ENCODE assay signal across 8 cellular contexts in the genomic region with DNA sequence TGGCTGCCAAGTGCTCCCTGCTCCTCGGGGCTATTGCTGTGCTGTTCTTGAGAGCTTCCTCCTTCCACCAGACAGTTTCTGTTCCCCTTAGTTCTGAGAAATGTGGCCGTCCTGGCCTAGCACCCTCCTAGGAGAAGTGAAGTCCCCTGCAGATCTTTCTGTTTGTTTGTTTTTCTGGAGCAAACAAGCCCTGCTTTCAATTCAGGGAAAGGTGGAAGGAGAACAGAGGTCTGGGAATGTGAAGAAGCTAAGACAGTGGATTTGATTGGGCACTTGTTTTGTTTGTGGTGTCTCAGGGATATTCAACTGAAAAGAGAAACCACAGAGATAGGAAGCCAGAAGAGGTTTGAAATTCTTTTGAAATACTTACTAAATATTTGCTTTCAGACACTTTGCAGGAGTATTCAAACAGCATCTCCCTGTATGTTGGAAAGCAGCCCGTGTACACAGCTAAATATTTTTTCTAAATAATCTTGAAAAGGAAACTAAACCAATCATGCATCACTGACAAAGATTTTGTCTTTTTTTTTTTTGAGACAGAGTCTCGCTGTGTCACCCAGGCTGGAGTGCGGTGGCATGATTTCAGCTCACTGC. TPM values are rescaled to one million over a fixed set of nuclear protein-coding genes. Genes with fewer than 3 reads are reported as not detected.
A peak's percentile ranks its signal among the peaks of the same experiment; 100 is the strongest.
DNase-seq lines count a peak whose midpoint lies in the region; ATAC-seq, FAIRE-seq and TF ChIP-seq lines count a peak whose summit lies in the region.

No MANE protein-coding gene starts in this region.

- ATAC-seq in right lobe of liver (peak; percentile 74 to 85 (median 80)), HepG2 (no peak), HG02798 (IDR thresholded peaks at IDR 0.05; ENCODE audit: poor library complexity, unreplicated experiment) (peak; percentile 100)

- no peaks in the 10 kb centered on the region for H3K4me1 ChIP-seq in right lobe of liver
- H3K4me1 ChIP-seq in HepG2 (ENCODE audit: insufficient read depth, low read length): no peaks in the 10 kb centered on the region

- H3K27ac ChIP-seq in right lobe of liver (no peak overlapping the region), HepG2 (ENCODE audit: extremely low read length, insufficient read depth, low read length) (no peak overlapping the region)

- H3K36me3 ChIP-seq in right lobe of liver: no peaks in the 10 kb centered on the region
- H3K36me3 ChIP-seq in HepG2 (replicated peaks in 1 of 2; ENCODE audit: control insufficient read depth in 1 of 2, insufficient read depth in 2 of 2, low read length in 2 of 2): no peaks in the 10 kb centered on the region

- BruUV-seq in HepG2 (replicated peaks; lab: Mats Ljungman, UMichigan): no TSS peak

- no peak overlapping the region for H2AFZ ChIP-seq in HepG2 (ENCODE audit: low read length)

- no peaks in the 10 kb centered on the region for H4K20me1 ChIP-seq in HepG2 (ENCODE audit: insufficient read depth, low read length)

- intact Hi-C loops in right lobe of liver (cut with DNase I) (no loop called here), HepG2 (cut with micrococcal nuclease; ENCODE audit: unreplicated experiment) (no loop called here)

- TF ChIP-seq RAD21 in HepG2 (CRISPR knock-in tag; IDR thresholded peaks at IDR 0.05): no peak

- no peak overlapping the region for H3K4me2 ChIP-seq in HepG2 (ENCODE audit: low read depth, low read length)

- no peaks in the 10 kb centered on the region for H3K79me2 ChIP-seq in HepG2 (ENCODE audit: insufficient read depth, low read length)

- in situ Hi-C loops in HepG2 (cut with HindIII; ENCODE audit: extremely low pct_ligation_motif_present, low pct_unique_long_range_greater_than_20kb): no loop called here

- TF ChIP-seq CTCF in right lobe of liver (IDR thresholded peaks at IDR 0.05) (no peak), HepG2 (CRISPR knock-in tag; IDR thresholded peaks at IDR 0.05) (no peak), NB4 (IDR thresholded peaks at IDR 0.05; ENCODE audit: low read depth, low read length) (no peak)

- H3K9ac ChIP-seq in HepG2 (ENCODE audit: insufficient read depth, low read depth, low read length): no peak overlapping the region

- peaks cover 24% of the 10 kb centered on the region for H3K4me1 Mint-ChIP-seq in activated naive CD8-positive, alpha-beta T cell (ENCODE audit: low read depth)

- POLR2A ChIA-PET in HepG2 (lab: Yijun Ruan, JAX): no interaction called here

- TF ChIP-seq EP300 in HepG2 (IDR thresholded peaks at IDR 0.05; ENCODE audit: low read depth in 2 of 2, low read length in 2 of 2) (no peak), HepG2 (CRISPR knock-in tag; IDR thresholded peaks at IDR 0.05; ENCODE audit: borderline replicate concordance) (no peak)

- TF ChIP-seq POLR2A in right lobe of liver (IDR thresholded peaks at IDR 0.05): no peak
- no peak for TF ChIP-seq POLR2A in HepG2 (IDR thresholded peaks at IDR 0.05; ENCODE audit: insufficient read depth in 1 of 2, low read depth in 2 of 2, low read length in 2 of 2)
- no peak for TF ChIP-seq POLR2A in NB4 (IDR thresholded peaks at IDR 0.05; ENCODE audit: extremely low read depth, insufficient read length)

- 20% methylated on average over 5 of the region's 5 CpGs for WGBS in right lobe of liver (ENCODE audit: insufficient coverage, low coverage, low lambda C conversion rate, missing lambda C conversion rate)
- WGBS in HepG2 (ENCODE audit: low lambda C conversion rate): 13% methylated on average over 5 of the region's 5 CpGs

- H3K4me3 Mint-ChIP-seq in activated naive CD8-positive, alpha-beta T cell: peak overlapping the region; percentile 85

- no peak for DNase-seq in right lobe of liver
- no peak for DNase-seq in HepG2 (ENCODE audit: low spot score)
- peak; percentile 74 for DNase-seq in NB4 (ENCODE audit: low read depth)
- DNase-seq in medulla oblongata (ENCODE audit: extremely low spot score): peak; percentile 76
- no peak for DNase-seq in NCI-H1092 treated with DMSO at 0.1 percent for 48 hours (lab: John Stamatoyannopoulos, UW)
- no peak for DNase-seq in GF-D8 (lab: John Stamatoyannopoulos, UW)

- H3K36me3 Mint-ChIP-seq in activated naive CD8-positive, alpha-beta T cell: no peaks in the 10 kb centered on the region

- H3K27ac Mint-ChIP-seq in activated naive CD8-positive, alpha-beta T cell: peak overlapping the region; percentile 94

- H3K27me3 Mint-ChIP-seq in activated naive CD8-positive, alpha-beta T cell: no peaks in the 10 kb centered on the region

- H3K9me3 Mint-ChIP-seq in activated naive CD8-positive, alpha-beta T cell (ENCODE audit: low read depth): no peaks in the 10 kb centered on the region

- CTCF ChIA-PET in HepG2 (lab: Yijun Ruan, JAX; ENCODE audit: low intra/inter-chr PET ratio, low total read pairs): no interaction called here

- FAIRE-seq in HepG2 (lab: Jason Lieb, UNC): no peak

- H3K9me3 ChIP-seq in right lobe of liver: no peaks in the 10 kb centered on the region
- no peaks in the 10 kb centered on the region for H3K9me3 ChIP-seq in HepG2 (ENCODE audit: low read length)

- H3K27me3 ChIP-seq in right lobe of liver (no peaks in the 10 kb centered on the region), HepG2 (ENCODE audit: control insufficient read depth in 1 of 2, insufficient read depth in 2 of 2, low read length in 2 of 2) (0 out of 5 replicates have a peak, but pooled peaks cover 0 to 2% of the 10 kb centered on the region in 2 experiments)

- no peak overlapping the region for H3K4me3 ChIP-seq in right lobe of liver
- H3K4me3 ChIP-seq in HepG2 (replicated peaks in 1 of 3; ENCODE audit: insufficient read depth in 1 of 3, low read depth in 2 of 3, low read length in 3 of 3): no peak overlapping the region
- peak overlapping the region; percentile 38 for H3K4me3 ChIP-seq in NB4 (ENCODE audit: low read depth, low read length)

TF ChIP-seq in HepG2, 621 proteins besides CTCF, POLR2A, EP300 and RAD21 (continues in another document):
- TF ChIP-seq POLR2AphosphoS5 (IDR thresholded peaks at IDR 0.05; ENCODE audit: low read depth, low read length) (no peak), ZFP36L2 (CRISPR knock-in tag; IDR thresholded peaks at IDR 0.05) (no peak), ASH2L (IDR thresholded peaks at IDR 0.05; ENCODE audit: insufficient read length, low read depth, low read length) (no peak), ZNF562 (CRISPR knock-in tag; IDR thresholded peaks at IDR 0.05; ENCODE audit: borderline replicate concordance) (no peak)

RNA-seq across cellular contexts. Expression of gene PPM1K, which starts 36.5 kb away (rescaled TPM):
- total RNA-seq in right lobe of liver (10 to 100 TPM in 3 of 6 experiments, 1 to 10 TPM in 3; 3.8 to 15.7 (median 7.9) TPM), HepG2 (2016; rRNA removed; fragmentation: Illumina TruSeq; extraction: Trizol) (17.8 and 23.3 TPM in 2 replicates)
- 1.8 and 2.6 TPM in 2 replicates for total RNA-seq in HepG2 (2016; cell fraction: cytosol; rRNA removed; fragmentation: Illumina TruSeq; extraction: Trizol; ENCODE audit: low read depth)
- total RNA-seq in HepG2 (2016; cell fraction: insoluble cytoplasmic fraction; rRNA removed; fragmentation: Illumina TruSeq; extraction: Trizol): 18.9 and 23.0 TPM in 2 replicates
- total RNA-seq in HepG2 (2016; cell fraction: membrane; rRNA removed; fragmentation: Illumina TruSeq; extraction: Trizol): 5.3 and 7.4 TPM in 2 replicates
- total RNA-seq in HepG2 (2016; cell fraction: nucleus; rRNA removed; fragmentation: Illumina TruSeq; extraction: Trizol): 13.4 and 15.2 TPM in 2 replicates
- 9.4 and 11.9 TPM in 2 replicates for polyA plus RNA-seq in HepG2 (2011; rRNA removed)
- polyA plus RNA-seq in HepG2 (2011; cell fraction: cytosol; rRNA removed): 5.7 and 7.3 TPM in 2 replicates
- polyA plus RNA-seq in HepG2 (2011; cell fraction: nucleus; rRNA removed): 3.9 and 6.2 TPM in 2 replicates
- 4.0 and 4.3 TPM in 2 replicates for polyA plus RNA-seq in HepG2 (2012)
- polyA plus RNA-seq in HepG2 (2016; cell fraction: cytosol; fragmentation: Illumina TruSeq; extraction: Trizol; ENCODE audit: low read depth): 0.48 and 0.78 TPM in 2 replicates
- polyA plus RNA-seq in HepG2 (2016; cell fraction: insoluble cytoplasmic fraction; fragmentation: Illumina TruSeq; extraction: Trizol; ENCODE audit: low read depth): 9.7 and 10.4 TPM in 2 replicates
- polyA plus RNA-seq in HepG2 (2016; cell fraction: membrane; fragmentation: Illumina TruSeq; extraction: Trizol; ENCODE audit: low read depth): 1.3 and 1.5 TPM in 2 replicates
- 9.8 and 12.4 TPM in 2 replicates for polyA plus RNA-seq in HepG2 (2016; cell fraction: nucleus; fragmentation: Illumina TruSeq; extraction: Trizol; ENCODE audit: insufficient read depth, low read depth)
- polyA minus RNA-seq in HepG2 (2011; rRNA and poly(A)+ RNA removed; ENCODE audit: low replicate concordance): 8.4 and 29.8 TPM in 2 replicates
- 6.3 and 8.6 TPM in 2 replicates for polyA minus RNA-seq in HepG2 (2011; cell fraction: cytosol; rRNA and poly(A)+ RNA removed)
- polyA minus RNA-seq in HepG2 (2011; cell fraction: nucleus; rRNA and poly(A)+ RNA removed): 21.3 and 23.7 TPM in 2 replicates

RNA-seq across cellular contexts. Expression of gene HERC6, which starts 57.8 kb away (rescaled TPM):
- total RNA-seq in right lobe of liver (1 to 10 TPM; 1.7 to 4.2 (median 3.6) TPM), HepG2 (2016; rRNA removed; fragmentation: Illumina TruSeq; extraction: Trizol) (2.0 and 2.7 TPM in 2 replicates)
- total RNA-seq in HepG2 (2016; cell fraction: cytosol; rRNA removed; fragmentation: Illumina TruSeq; extraction: Trizol; ENCODE audit: low read depth): 0.30 and 0.35 TPM in 2 replicates
- 1.4 and 2.3 TPM in 2 replicates for total RNA-seq in HepG2 (2016; cell fraction: insoluble cytoplasmic fraction; rRNA removed; fragmentation: Illumina TruSeq; extraction: Trizol)
- 0.76 and 0.77 TPM in 2 replicates for total RNA-seq in HepG2 (2016; cell fraction: membrane; rRNA removed; fragmentation: Illumina TruSeq; extraction: Trizol)
- 1.4 and 2.1 TPM in 2 replicates for total RNA-seq in HepG2 (2016; cell fraction: nucleus; rRNA removed; fragmentation: Illumina TruSeq; extraction: Trizol)
- polyA plus RNA-seq in HepG2 (2011; rRNA removed): 0.50 TPM in 2 replicates
- 0.10 and 0.16 TPM in 2 replicates for polyA plus RNA-seq in HepG2 (2011; cell fraction: cytosol; rRNA removed)
- polyA plus RNA-seq in HepG2 (2011; cell fraction: nucleus; rRNA removed): 0.61 and 1.0 TPM in 2 replicates
- 0.44 TPM in 2 replicates for polyA plus RNA-seq in HepG2 (2012)
- 0.07 and 0.15 TPM in 2 replicates for polyA plus RNA-seq in HepG2 (2016; cell fraction: cytosol; fragmentation: Illumina TruSeq; extraction: Trizol; ENCODE audit: low read depth)
- 1.2 and 1.7 TPM in 2 replicates for polyA plus RNA-seq in HepG2 (2016; cell fraction: insoluble cytoplasmic fraction; fragmentation: Illumina TruSeq; extraction: Trizol; ENCODE audit: low read depth)
- polyA plus RNA-seq in HepG2 (2016; cell fraction: membrane; fragmentation: Illumina TruSeq; extraction: Trizol; ENCODE audit: low read depth): 0.30 and 0.32 TPM in 2 replicates
- 1.4 and 1.6 TPM in 2 replicates for polyA plus RNA-seq in HepG2 (2016; cell fraction: nucleus; fragmentation: Illumina TruSeq; extraction: Trizol; ENCODE audit: insufficient read depth, low read depth)
- polyA minus RNA-seq in HepG2 (2011; rRNA and poly(A)+ RNA removed; ENCODE audit: low replicate concordance): 4.0 and 24.9 TPM in 2 replicates
- polyA minus RNA-seq in HepG2 (2011; cell fraction: cytosol; rRNA and poly(A)+ RNA removed): 0.79 TPM in 1 of 2 replicates, not detected in the other
- 0.64 and 1.7 TPM in 2 replicates for polyA minus RNA-seq in HepG2 (2011; cell fraction: nucleus; rRNA and poly(A)+ RNA removed)

Comparison
In these comparisons a context has a peak if more than half of its experiments do, and no peak if none do; other contexts are left out.
1. DNase-seq: peak in NB4 (single experiment) and medulla oblongata (single experiment); none in right lobe of liver (0 of 3), HepG2 (single experiment), NCI-H1092 treated with DMSO at 0.1 percent for 48 hours (single experiment) and GF-D8 (single experiment).